In genomic region chr17:68052810-68053209, GRCh38 we compare ENCODE assay signal across 17 cellular contexts. TPM values are rescaled to one million over a fixed set of nuclear protein-coding genes. Genes with fewer than 3 reads are reported as not detected.
DNase-seq lines count a peak whose midpoint lies in the region; ATAC-seq, FAIRE-seq and TF ChIP-seq lines count a peak whose summit lies in the region.
"Had no signal": no experiment of that assay in that cellular context is flagged by ENCODE, and none has a peak within 500 bp of the region (broad histone marks: within the 10 kb centered on the region; RNA-seq: fewer than 3 reads in every experiment).

No MANE protein-coding gene starts in this region.

- no TSS peak for BruUV-seq in IMR-90 (replicated peaks; lab: Mats Ljungman, UMichigan)

- peaks cover 9% of the 10 kb centered on the region for H3K9me1 ChIP-seq in IMR-90 (ENCODE audit: insufficient read depth, low read length)

- H3K27me3 ChIP-seq in IMR-90 (ENCODE audit: control insufficient read depth, insufficient read depth, low read length) = no peaks in the 10 kb centered on the region
- H3K27me3 ChIP-seq in H1 (replicated peaks in 1 of 4; ENCODE audit: control insufficient read depth in 3 of 4, extremely low read depth in 1 of 4, insufficient read depth in 3 of 4, low read length in 3 of 4) = no peaks in the 10 kb centered on the region
- H3K27me3 ChIP-seq in mesenchymal stem cell (ENCODE audit: control insufficient read depth in 1 of 2, insufficient read depth in 1 of 2, low read length in 2 of 2) = no peaks in the 10 kb centered on the region
- no peaks in the 10 kb centered on the region for H3K27me3 ChIP-seq in transverse colon
- no peaks in the 10 kb centered on the region for H3K27me3 ChIP-seq in left lung
- H3K27me3 ChIP-seq: dorsolateral prefrontal cortex had no signal

- H2BK12ac ChIP-seq in H1 (ENCODE audit: low read depth, low read length) = peak overlapping the region; percentile 82
- peak overlapping the region; percentile 7 to 64 for H2BK12ac ChIP-seq in mesenchymal stem cell (ENCODE audit: low read length in 2 of 2)

- H4K5ac ChIP-seq in IMR-90 (ENCODE audit: low read depth, low read length) = peak overlapping the region; percentile 39; the same call in 1 of the 2 replicates
- no peak overlapping the region for H4K5ac ChIP-seq in H1 (ENCODE audit: insufficient read length, low read depth, low read length)

- FAIRE-seq in H1 (lab: Jason Lieb, UNC) = no peak

- dilution Hi-C loops in IMR-90 (cut with HindIII; ENCODE audit: low sequenced_read_pairs, unreplicated experiment) = no loop called here

- POLR2A ChIA-PET in IMR-90 (lab: Charles Lee; ENCODE audit: unreplicated experiment) (no interaction called here), H1 (lab: Charles Lee; ENCODE audit: partially characterized antibody) (interaction anchor here (1.9 to 7.9 kb wide), 2 partner anchors 13 to 25 kb away, joined by 4 to 109 read pairs; partner anchors contain the start of gene KPNA2)

- H3K23me2 ChIP-seq in H1 (ENCODE audit: low read depth, low read length) = 0 out of 2 replicates have a peak, but pooled peaks cover 1% of the 10 kb centered on the region

- H3K56ac ChIP-seq in IMR-90 (ENCODE audit: extremely low read depth, insufficient read depth, low read length) (no peak overlapping the region), H1 (replicated peaks; ENCODE audit: insufficient read length, low read depth, low read length) (no peak overlapping the region)

- DNase-seq in IMR-90 (no peak), H1 (ENCODE audit: low read depth in 1 of 2, low spot score in 2 of 2) (no peak), mesenchymal stem cell (no peak), transverse colon (no peak), left lung (no peak), superior temporal gyrus (ENCODE audit: extremely low spot score) (no peak)
- DNase-seq: activated B cell treated with CpG ODN at 0.5 μM for 24 hours; activated CD4-positive, alpha-beta memory T cell treated with anti-CD3 and anti-CD28 coated beads for 36 hours; activated effector memory CD4-positive, alpha-beta T cell treated with Interleukin-2 at 50 U/mL for 16 hours; activated naive CD8-positive, alpha-beta T cell treated with anti-CD3 and anti-CD28 coated beads for 36 hours; dorsolateral prefrontal cortex; KBM-7; NCI-H1417 treated with DMSO at 0.1 percent for 48 hours; NCI-H446; OCI-M1; SW 1271 had no signal

- H2AFZ ChIP-seq in IMR-90 (replicated peaks; ENCODE audit: low read length, poor library complexity) (no peak overlapping the region), H1 (ENCODE audit: low read length) (no peak overlapping the region), mesenchymal stem cell (ENCODE audit: low read depth, low read length) (no peak overlapping the region)

- no peak overlapping the region for H3K4me2 ChIP-seq in IMR-90 (ENCODE audit: low read depth, low read length)
- no peak overlapping the region for H3K4me2 ChIP-seq in H1 (ENCODE audit: insufficient read depth in 1 of 2, low read depth in 2 of 2, low read length in 2 of 2)
- no peak overlapping the region for H3K4me2 ChIP-seq in mesenchymal stem cell (ENCODE audit: low read length, poor library complexity, severe bottlenecking)

- H3K4me1 ChIP-seq in IMR-90 (ENCODE audit: control insufficient read depth, insufficient read depth, low read length) (peaks cover 11% of the 10 kb centered on the region), H1 (replicated peaks in 1 of 4; ENCODE audit: control insufficient read depth in 3 of 4, insufficient read depth in 4 of 4, low read length in 3 of 4) (no peaks in the 10 kb centered on the region), mesenchymal stem cell (ENCODE audit: control insufficient read depth, insufficient read depth, low read depth, low read length) (peaks cover 8% of the 10 kb centered on the region), transverse colon (peaks cover 0 to 10% (median 4%) of the 10 kb centered on the region in 4 donors), left lung (peaks cover 11 to 20% of the 10 kb centered on the region in 2 donors)

- peak overlapping the region; percentile 95; the same call in 2 of the 3 replicates for H2BK15ac ChIP-seq in IMR-90 (ENCODE audit: low read depth, low read length)
- H2BK15ac ChIP-seq in H1 (ENCODE audit: low read length) = 0 out of 2 replicates have a peak overlapping the region, but pooled peaks have one; percentile 23
- no peak overlapping the region for H2BK15ac ChIP-seq in mesenchymal stem cell (ENCODE audit: low read depth, poor library complexity, severe bottlenecking)

- no peaks in the 10 kb centered on the region for H3K79me1 ChIP-seq in IMR-90 (ENCODE audit: low read depth in 1 of 2, low read length in 2 of 2)
- no peaks in the 10 kb centered on the region for H3K79me1 ChIP-seq in H1 (ENCODE audit: low read depth, low read length)
- no peaks in the 10 kb centered on the region for H3K79me1 ChIP-seq in mesenchymal stem cell (replicated peaks; ENCODE audit: low read length, poor library complexity, severe bottlenecking)

- H2BK5ac ChIP-seq in IMR-90 (ENCODE audit: low read depth, low read length, poor library complexity, severe bottlenecking) = no peak overlapping the region
- no peak overlapping the region for H2BK5ac ChIP-seq in H1 (ENCODE audit: low read depth, low read length)
- no peak overlapping the region for H2BK5ac ChIP-seq in mesenchymal stem cell (ENCODE audit: low read depth, low read length, poor library complexity, severe bottlenecking)

- H3K4me3 ChIP-seq in IMR-90 (ENCODE audit: insufficient read depth, low read depth, low read length) (no peak overlapping the region), H1 (ENCODE audit: extremely low read depth in 1 of 4, insufficient read depth in 2 of 4, low read depth in 3 of 4, low read length in 4 of 4) (no peak overlapping the region), mesenchymal stem cell (ENCODE audit: insufficient read depth in 1 of 2, low read depth in 1 of 2, low read length in 2 of 2) (peak overlapping the region in 1 of 2 experiments; percentile 26), transverse colon (no peak overlapping the region), left lung (no peak overlapping the region)
- H3K4me3 ChIP-seq: dorsolateral prefrontal cortex had no signal

- H3K79me2 ChIP-seq in H1 (ENCODE audit: control insufficient read depth in 1 of 2, insufficient read depth in 2 of 2, low read length in 2 of 2) = no peaks in the 10 kb centered on the region

- H2BK20ac ChIP-seq in IMR-90 (ENCODE audit: low read depth, low read length) = peak overlapping the region; percentile 99
- H2BK20ac ChIP-seq in H1 (ENCODE audit: low read length) = peak overlapping the region; percentile 61; the same call in 1 of the 2 replicates

- H2AK9ac ChIP-seq in IMR-90 (replicated peaks; ENCODE audit: low read depth, low read length, poor library complexity) = peak overlapping the region; percentile 23

- H3K23ac ChIP-seq in IMR-90 (ENCODE audit: low read depth, low read length) = no peak overlapping the region; the same call in 1 of the 2 replicates
- no peak overlapping the region for H3K23ac ChIP-seq in H1 (ENCODE audit: insufficient read length)
- no peak overlapping the region for H3K23ac ChIP-seq in mesenchymal stem cell (ENCODE audit: low read length in 2 of 2)

- CTCF ChIA-PET in IMR-90 (lab: Yijun Ruan, JAX) = no interaction called here
- CTCF ChIA-PET in H1 (lab: Charles Lee; ENCODE audit: partially characterized antibody) = interaction anchor here (0.9 to 1.5 kb wide), 4 partner anchors 31 to 123 kb away, joined by 3 to 4 read pairs (median 4); no protein-coding TSS in a partner anchor

- H3K27ac ChIP-seq in IMR-90 (ENCODE audit: insufficient read depth, low read length) (no peak overlapping the region; the same call in 1 of the 2 replicates), H1 (ENCODE audit: low read depth, low read length) (no peak overlapping the region), mesenchymal stem cell (ENCODE audit: low read length, poor library complexity, severe bottlenecking) (no peak overlapping the region), transverse colon (peak overlapping the region in 3 of 4 donors; percentile 0 to 42 (median 0)), left lung (peak overlapping the region in 1 of 2 donors; percentile 74)

- TF ChIP-seq POLR2A in IMR-90 (IDR thresholded peaks at IDR 0.05; ENCODE audit: low read depth, low read length) = no peak
- no peak for TF ChIP-seq POLR2A in H1 (IDR thresholded peaks at IDR 0.05; ENCODE audit: control extremely low read depth in 1 of 2, low read depth in 2 of 2, low read length in 2 of 2)
- no peak for TF ChIP-seq POLR2A in transverse colon (IDR thresholded peaks at IDR 0.05)

- no peak for TF ChIP-seq CTCF in IMR-90 (conservative IDR thresholded peaks at IDR 0.05; ENCODE audit: low read depth, low read length)
- TF ChIP-seq CTCF in H1 (IDR thresholded peaks at IDR 0.05; ENCODE audit: control extremely low read depth in 1 of 3, insufficient read depth in 1 of 3, low read depth in 1 of 3, low read length in 3 of 3) = no peak
- no peak for TF ChIP-seq CTCF in transverse colon (IDR thresholded peaks at IDR 0.05)
- no peak for TF ChIP-seq CTCF in left lung (IDR thresholded peaks at IDR 0.05)

- H3K18ac ChIP-seq in IMR-90 (ENCODE audit: low read depth, low read length) (peak overlapping the region; percentile 20; the same call in 1 of the 2 replicates), H1 (ENCODE audit: extremely low read depth, low read length) (no peak overlapping the region), mesenchymal stem cell (ENCODE audit: low read depth in 1 of 2, low read length in 2 of 2) (peak overlapping the region in 1 of 2 experiments; percentile 87)

- H3K9ac ChIP-seq in IMR-90 (ENCODE audit: low read depth, low read length) (no peak overlapping the region), H1 (replicated peaks in 1 of 4; ENCODE audit: extremely low read depth in 1 of 4, low read depth in 3 of 4, low read length in 3 of 4) (no peak overlapping the region), mesenchymal stem cell (ENCODE audit: low read length) (peak overlapping the region; percentile 63)

- no peak for ATAC-seq in IMR-90 (ENCODE audit: low read depth)
- no peak for ATAC-seq in left lung
- ATAC-seq in HG02759 (IDR thresholded peaks at IDR 0.05; ENCODE audit: unreplicated experiment) = no peak

- H2AK5ac ChIP-seq in IMR-90 (ENCODE audit: low read depth, low read length) (peak overlapping the region; percentile 83; the same call in 1 of the 2 replicates), H1 (ENCODE audit: low read depth, low read length) (no peak overlapping the region), mesenchymal stem cell (ENCODE audit: low read length, severe bottlenecking) (no peak overlapping the region)

- H3K36me3 ChIP-seq in IMR-90 (ENCODE audit: control insufficient read depth, insufficient read depth, low read length) (peaks cover 1% of the 10 kb centered on the region), H1 (ENCODE audit: control insufficient read depth in 2 of 4, insufficient read depth in 4 of 4, low read length in 3 of 4) (no peaks in the 10 kb centered on the region; a peak in 1 of 8 replicates), mesenchymal stem cell (ENCODE audit: control insufficient read depth in 1 of 2, insufficient read depth in 2 of 2, low read depth in 1 of 2, low read length in 2 of 2) (no peaks in the 10 kb centered on the region), transverse colon (no peaks in the 10 kb centered on the region), left lung (peaks cover 0 to 4% of the 10 kb centered on the region in 2 donors)

- in situ Hi-C loops in IMR-90 (cut with MboI; ENCODE audit: low sequenced_read_pairs) = no loop called here
- in situ Hi-C loops in transverse colon (cut with MboI; ENCODE audit: low pct_ligation_motif_present in 1 of 4, low pct_unique_long_range_greater_than_20kb in 1 of 4, low sequenced_read_pairs in 3 of 4) = no loop called here

- H3K14ac ChIP-seq in IMR-90 (replicated peaks; ENCODE audit: low read depth, low read length) = no peak overlapping the region
- H3K14ac ChIP-seq in H1 (ENCODE audit: insufficient read length) = no peak overlapping the region
- no peak overlapping the region for H3K14ac ChIP-seq in mesenchymal stem cell (ENCODE audit: low read length in 2 of 2)

- no peak for TF ChIP-seq RAD21 in IMR-90 (IDR thresholded peaks at IDR 0.05; ENCODE audit: low read length)
- no peak for TF ChIP-seq RAD21 in H1 (IDR thresholded peaks at IDR 0.05 in 1 of 2, conservative IDR thresholded peaks at IDR 0.05 in 1 of 2; ENCODE audit: low read depth in 2 of 2, low read length in 2 of 2)

- peak overlapping the region; percentile 49 to 73; a peak in 3 of 4 replicates for H4K8ac ChIP-seq in IMR-90 (ENCODE audit: low read depth in 2 of 2, low read length in 2 of 2)
- H4K8ac ChIP-seq in H1 (ENCODE audit: extremely low read depth, insufficient read depth, low read length) = no peak overlapping the region
- H4K8ac ChIP-seq in mesenchymal stem cell (ENCODE audit: low read length) = no peak overlapping the region

- 92% methylated on average over 10 of the region's 14 CpGs; no CpG with 5 or more reads in 1 of the 2 experiments for WGBS in IMR-90 (ENCODE audit: extremely low coverage in 2 of 2, insufficient read length in 1 of 2), 2 experiments
- 92% methylated on average over 14 of the region's 14 CpGs; no CpG with 5 or more reads in 1 of the 2 experiments for whole genome bisulfite sequencing in H1 (ENCODE audit: extremely low coverage in 1 of 2, insufficient coverage in 1 of 2, insufficient read length in 1 of 2, insufficient replicate concordance in 2 of 2, low coverage in 1 of 2, low lambda C conversion rate in 2 of 2, missing lambda C conversion rate in 1 of 2), 2 experiments
- 96% methylated on average over 14 of the region's 14 CpGs for WGBS in mesenchymal stem cell
- 86% methylated on average over 14 of the region's 14 CpGs; no CpG with 5 or more reads in 1 of the 2 donors for WGBS in transverse colon (ENCODE audit: low coverage in 1 of 2), 2 donors

- H3K4ac ChIP-seq in IMR-90 (ENCODE audit: low read depth, low read length) = peak overlapping the region; percentile 83
- H3K4ac ChIP-seq in H1 (replicated peaks; ENCODE audit: insufficient read length, low read depth, low read length) = no peak overlapping the region
- no peak overlapping the region for H3K4ac ChIP-seq in mesenchymal stem cell (ENCODE audit: low read depth in 1 of 2, low read length in 2 of 2)

- intact Hi-C loops in IMR-90 (cut with micrococcal nuclease) (no loop called here), transverse colon (cut with DNase I; ENCODE audit: low total_unique reads) (no loop called here), left lung (cut with DNase I) (no loop called here)

- H4K91ac ChIP-seq in IMR-90 (ENCODE audit: insufficient read depth, low read depth, low read length) = peak overlapping the region; percentile 79
- H4K91ac ChIP-seq in H1 (replicated peaks; ENCODE audit: insufficient read length, low read length) = no peak overlapping the region
- no peak overlapping the region for H4K91ac ChIP-seq in mesenchymal stem cell (ENCODE audit: low read length)

- H2BK120ac ChIP-seq in IMR-90 (ENCODE audit: low read depth, low read length) = peak overlapping the region; percentile 97
- H2BK120ac ChIP-seq in H1 (replicated peaks; ENCODE audit: low read depth, low read length) = no peak overlapping the region
- no peak overlapping the region for H2BK120ac ChIP-seq in mesenchymal stem cell (ENCODE audit: low read depth, low read length)

- no peaks in the 10 kb centered on the region for H4K20me1 ChIP-seq in IMR-90 (ENCODE audit: insufficient read depth, low read length)
- H4K20me1 ChIP-seq in H1 (replicated peaks in 1 of 2; ENCODE audit: control insufficient read depth in 1 of 2, insufficient read depth in 2 of 2, low read length in 2 of 2) = no peaks in the 10 kb centered on the region

- H3K9me3 ChIP-seq in IMR-90 (ENCODE audit: control insufficient read depth, insufficient read depth, low read length) = no peaks in the 10 kb centered on the region
- no peaks in the 10 kb centered on the region; a peak in 1 of 4 replicates for H3K9me3 ChIP-seq in H1 (ENCODE audit: insufficient read depth in 2 of 2, low read depth in 1 of 2, low read length in 1 of 2)
- H3K9me3 ChIP-seq in mesenchymal stem cell (ENCODE audit: control insufficient read depth, low read length) = no peaks in the 10 kb centered on the region
- H3K9me3 ChIP-seq in transverse colon = no peaks in the 10 kb centered on the region
- no peaks in the 10 kb centered on the region for H3K9me3 ChIP-seq in left lung

- TF ChIP-seq EP300 in H1 (IDR thresholded peaks at IDR 0.05; ENCODE audit: borderline replicate concordance in 1 of 2, low read depth in 2 of 2, low read length in 2 of 2) (no peak), transverse colon (IDR thresholded peaks at IDR 0.05; ENCODE audit: low read depth) (no peak)

RNA-seq across cellular contexts. Expression of gene KPNA2, which starts 17.3 kb away (rescaled TPM):
- total RNA-seq in IMR-90 (2012; rRNA removed) (226 and 262 TPM in 2 replicates), transverse colon (10 to 100 TPM in 3 of 4 donors, 1 to 10 TPM in 1; 3.4 to 21.5 (median 11.0) TPM), left lung (10 to 100 TPM; 41.1 to 56.1 TPM)
- polyA plus RNA-seq in IMR-90 (2012; rRNA removed) (135 and 141 TPM in 2 replicates), H1 (2011; rRNA removed) (282 and 413 TPM in 2 replicates)
- polyA plus RNA-seq in IMR-90 (2012; cell fraction: cytosol; rRNA removed) = 73.4 and 88.6 TPM in 2 replicates
- 53.3 and 67.4 TPM in 2 replicates for polyA plus RNA-seq in IMR-90 (2012; cell fraction: nucleus; rRNA removed; ENCODE audit: low replicate concordance)
- total RNA-seq in H1 (2021; fragmentation: NEBNext Ultra II Directional; extraction: Animal tissue kit (Norgen Biotek cat#: 25700)) = 599 and 612 TPM in 2 replicates
- 359 TPM for polyA plus RNA-seq in H1 (2011; cell fraction: cytosol; rRNA removed)
- polyA plus RNA-seq in H1 (2011; cell fraction: nucleus; rRNA removed) = 273 TPM
- 400 to 532 TPM (median 448 TPM) in 4 replicates for polyA plus RNA-seq in H1 (2012, experiment 1 of 2)
- polyA plus RNA-seq in H1 (2012, experiment 2 of 2) = 97.1 TPM
- 316 TPM for polyA plus RNA-seq in H1 (2013, experiment 1 of 2)
- polyA plus RNA-seq in H1 (2013, experiment 2 of 2) = 317 TPM
- polyA minus RNA-seq in H1 (2011; rRNA and poly(A)+ RNA removed) = 770 and 875 TPM in 2 replicates
- 428 TPM for polyA minus RNA-seq in H1 (2011; cell fraction: cytosol; rRNA and poly(A)+ RNA removed)
- 320 TPM for polyA minus RNA-seq in H1 (2011; cell fraction: nucleus; rRNA and poly(A)+ RNA removed)
- 92.3 TPM for polyA plus RNA-seq in mesenchymal stem cell (2013, experiment 1 of 2)
- 90.7 TPM for polyA plus RNA-seq in mesenchymal stem cell (2013, experiment 2 of 2)

RNA-seq across cellular contexts. Expression of gene C17orf58, which starts 56.5 kb away (rescaled TPM):
- total RNA-seq in IMR-90 (2012; rRNA removed) (7.2 and 7.8 TPM in 2 replicates), transverse colon (10 to 100 TPM in 2 of 4 donors, 1 to 10 TPM in 1, under 1 TPM in 1; 0.80 to 19.5 (median 8.1) TPM), left lung (1 to 10 TPM; 6.3 to 6.6 TPM)
- polyA plus RNA-seq in IMR-90 (2012; rRNA removed) (10.2 and 10.3 TPM in 2 replicates), H1 (2011; rRNA removed) (20.5 and 22.6 TPM in 2 replicates)
- 7.5 and 8.1 TPM in 2 replicates for polyA plus RNA-seq in IMR-90 (2012; cell fraction: cytosol; rRNA removed)
- 2.8 and 6.2 TPM in 2 replicates for polyA plus RNA-seq in IMR-90 (2012; cell fraction: nucleus; rRNA removed; ENCODE audit: low replicate concordance)
- total RNA-seq in H1 (2021; fragmentation: NEBNext Ultra II Directional; extraction: Animal tissue kit (Norgen Biotek cat#: 25700)) = 21.8 and 24.1 TPM in 2 replicates
- polyA plus RNA-seq in H1 (2011; cell fraction: cytosol; rRNA removed) = 23.9 TPM
- 18.5 TPM for polyA plus RNA-seq in H1 (2011; cell fraction: nucleus; rRNA removed)
- polyA plus RNA-seq in H1 (2012, experiment 1 of 2) = 17.9 to 21.2 TPM (median 19.4 TPM) in 4 replicates
- 8.9 TPM for polyA plus RNA-seq in H1 (2012, experiment 2 of 2)
- polyA plus RNA-seq in H1 (2013, experiment 1 of 2) = 32.3 TPM
- polyA plus RNA-seq in H1 (2013, experiment 2 of 2) = 34.2 TPM
- 10.9 and 11.1 TPM in 2 replicates for polyA minus RNA-seq in H1 (2011; rRNA and poly(A)+ RNA removed)
- polyA minus RNA-seq in H1 (2011; cell fraction: cytosol; rRNA and poly(A)+ RNA removed) = 8.1 TPM
- polyA minus RNA-seq in H1 (2011; cell fraction: nucleus; rRNA and poly(A)+ RNA removed) = 7.9 TPM
- 15.1 TPM for polyA plus RNA-seq in mesenchymal stem cell (2013, experiment 1 of 2)
- 15.3 TPM for polyA plus RNA-seq in mesenchymal stem cell (2013, experiment 2 of 2)

Comparison
In these comparisons a context has a peak if more than half of its experiments do, and no peak if none do; other contexts are left out.
1. H3K27ac ChIP-seq: peak in transverse colon (3 of 4); none in IMR-90 (single experiment), H1 (single experiment) and mesenchymal stem cell (single experiment).
2. H4K8ac ChIP-seq: peak in IMR-90 (2 of 2); none in H1 (single experiment) and mesenchymal stem cell (single experiment).